In genomic region chr19:19171821-19172532, GRCh38 we compare ENCODE assay signal across 1 cellular context.
A peak's percentile ranks its signal among the peaks of the same experiment; 100 is the strongest.
TF ChIP-seq lines count a peak whose summit lies in the region.

No MANE protein-coding gene starts in this region.

TF ChIP-seq in K562, 482 proteins besides CTCF, POLR2A, EP300 and RAD21 (continued from another document and continues in another):
- TF ChIP-seq AFF1 (IDR thresholded peaks at IDR 0.05; ENCODE audit: low read depth in 1 of 2, partially characterized antibody in 2 of 2) (peak in 1 of 2 experiments; percentile 58), GABPB1 (CRISPR knock-in tag; IDR thresholded peaks at IDR 0.05) (no peak), JUN (IDR thresholded peaks at IDR 0.05; ENCODE audit: borderline replicate concordance, low read depth, low read length) (no peak), JUN (CRISPR knock-in tag; IDR thresholded peaks at IDR 0.05; ENCODE audit: borderline replicate concordance) (no peak), PYGO2 (tag; IDR thresholded peaks at IDR 0.05) (no peak), MAZ (CRISPR knock-in tag; conservative IDR thresholded peaks at IDR 0.05 in 1 of 2, IDR thresholded peaks at IDR 0.05 in 1 of 2) (peak; percentile 26 to 41; a peak in 1 of 4 replicates), ZC3H8 (IDR thresholded peaks at IDR 0.05) (no peak), ZNF445 (CRISPR knock-in tag; IDR thresholded peaks at IDR 0.05; ENCODE audit: low read depth) (no peak), RCOR1 (IDR thresholded peaks at IDR 0.05; ENCODE audit: borderline replicate concordance in 1 of 2, low read depth in 2 of 2, low read length in 2 of 2) (peak in 1 of 2 experiments; percentile 88; a peak in 2 of 4 replicates), SMARCA5 (IDR thresholded peaks at IDR 0.05) (peak; percentile 98), ELF1 (tag; IDR thresholded peaks at IDR 0.05) (no peak), KDM1A (IDR thresholded peaks at IDR 0.05) (peak; percentile 76 to 92), KLF13 (tag; IDR thresholded peaks at IDR 0.05; ENCODE audit: borderline replicate concordance, low read depth) (peak; percentile 68), DNMT1 (IDR thresholded peaks at IDR 0.05) (no peak), PHB2 (IDR thresholded peaks at IDR 0.05; ENCODE audit: low read depth) (no peak), ZNF274 (IDR thresholded peaks at IDR 0.05; ENCODE audit: borderline replicate concordance, low read depth, low read length) (no peak), NCOA4 (IDR thresholded peaks at IDR 0.05; ENCODE audit: partially characterized antibody) (no peak), CBX2 (IDR thresholded peaks at IDR 0.05; ENCODE audit: insufficient read depth, low read length, poor library complexity, severe bottlenecking) (no peak), ETS1 (conservative IDR thresholded peaks at IDR 0.05; ENCODE audit: control insufficient read depth, low read depth, low read length) (no peak), ZNF518B (CRISPR knock-in tag; IDR thresholded peaks at IDR 0.05) (no peak), NR2F6 (CRISPR knock-in tag; IDR thresholded peaks at IDR 0.05) (no peak), HMGXB4 (CRISPR knock-in tag; IDR thresholded peaks at IDR 0.05) (no peak), ZNF511 (CRISPR knock-in tag; IDR thresholded peaks at IDR 0.05) (no peak), ESRRB (CRISPR knock-in tag; IDR thresholded peaks at IDR 0.05; ENCODE audit: borderline replicate concordance) (no peak), CUX1 (CRISPR knock-in tag; IDR thresholded peaks at IDR 0.05) (no peak), ETV6 (IDR thresholded peaks at IDR 0.05; ENCODE audit: borderline replicate concordance in 1 of 2, low read depth in 2 of 2, low read length in 1 of 2) (no peak), ETV6 (CRISPR knock-in tag; IDR thresholded peaks at IDR 0.05; ENCODE audit: borderline replicate concordance) (no peak), MAFG (tag; conservative IDR thresholded peaks at IDR 0.05) (no peak), SRF (CRISPR knock-in tag; IDR thresholded peaks at IDR 0.05) (no peak), MLX (CRISPR knock-in tag; conservative IDR thresholded peaks at IDR 0.05) (no peak), ZBTB7A (IDR thresholded peaks at IDR 0.05; ENCODE audit: borderline replicate concordance, control insufficient read depth, low read depth, low read length) (no peak; the same call in 1 of the 2 replicates), CBX8 (IDR thresholded peaks at IDR 0.05; ENCODE audit: borderline replicate concordance, extremely low read depth, low read depth, low read length, poor library complexity, severe bottlenecking) (no peak), ZC3H4 (CRISPR knock-in tag; IDR thresholded peaks at IDR 0.05; ENCODE audit: borderline replicate concordance) (no peak), POLR2B (IDR thresholded peaks at IDR 0.05; ENCODE audit: low read depth, partially characterized antibody) (no peak), HDGF (IDR thresholded peaks at IDR 0.05) (no peak), PPARD (CRISPR knock-in tag; IDR thresholded peaks at IDR 0.05) (no peak), ZNF174 (CRISPR knock-in tag; IDR thresholded peaks at IDR 0.05) (no peak), CBX1 (IDR thresholded peaks at IDR 0.05; ENCODE audit: low read depth) (peak; percentile 92; the same call in 1 of the 2 replicates), CBX5 (IDR thresholded peaks at IDR 0.05; ENCODE audit: borderline replicate concordance, low read depth) (no peak), HNRNPK (IDR thresholded peaks at IDR 0.05; ENCODE audit: low read depth, low read length, poor library complexity, severe bottlenecking) (no peak), COPS2 (conservative IDR thresholded peaks at IDR 0.05) (no peak), HCFC1 (IDR thresholded peaks at IDR 0.05; ENCODE audit: low read depth, low read length) (no peak), HNRNPLL (IDR thresholded peaks at IDR 0.05; ENCODE audit: low read depth, low read length, poor library complexity, severe bottlenecking) (no peak), CREB3L1 (IDR thresholded peaks at IDR 0.05; ENCODE audit: borderline replicate concordance, low read depth) (no peak; the same call in 1 of the 2 replicates), NBN (IDR thresholded peaks at IDR 0.05; ENCODE audit: low read depth) (no peak), SP2 (IDR thresholded peaks at IDR 0.05; ENCODE audit: extremely low read depth, low read depth, low read length, poor library complexity, severe bottlenecking) (no peak), HDAC1 (IDR thresholded peaks at IDR 0.05) (peak in 1 of 2 experiments; percentile 10; a peak in 1 of 4 replicates), TCF15 (CRISPR knock-in tag; IDR thresholded peaks at IDR 0.05) (no peak), ZNF764 (CRISPR knock-in tag; IDR thresholded peaks at IDR 0.05; ENCODE audit: low read depth) (no peak)
